ENCODE assay signal across 1 cellular context in genomic region chr1:110677016-110677415, GRCh38.
TF ChIP-seq lines count a peak whose summit lies in the region.

No MANE protein-coding gene starts in this region.

TF ChIP-seq in HEK293, 187 proteins besides CTCF, POLR2A, EP300 and RAD21:
- TF ChIP-seq PRDM6 (tag by site-specific recombination; IDR thresholded peaks at IDR 0.05) (no peak), ZNF626 (tag by site-specific recombination; IDR thresholded peaks at IDR 0.05) (no peak), GLIS2 (tag by site-specific recombination; IDR thresholded peaks at IDR 0.05) (no peak), ZNF18 (tag by site-specific recombination; IDR thresholded peaks at IDR 0.05) (no peak), ZNF549 (tag by site-specific recombination; IDR thresholded peaks at IDR 0.05) (no peak), ZIC2 (tag by site-specific recombination; IDR thresholded peaks at IDR 0.05) (peak; percentile 29), ZNF10 (tag by site-specific recombination; IDR thresholded peaks at IDR 0.05) (no peak), ZNF221 (tag by site-specific recombination; IDR thresholded peaks at IDR 0.05; ENCODE audit: borderline replicate concordance) (no peak), ZNF654 (tag by site-specific recombination; IDR thresholded peaks at IDR 0.05; ENCODE audit: low read depth) (no peak), OSR2 (tag by site-specific recombination; IDR thresholded peaks at IDR 0.05) (0 out of 2 replicates have a peak, but pooled peaks have one; percentile 36), IKZF3 (tag by site-specific recombination; IDR thresholded peaks at IDR 0.05) (no peak), ZNF548 (tag by site-specific recombination; IDR thresholded peaks at IDR 0.05) (no peak), ZFP69B (tag by site-specific recombination; IDR thresholded peaks at IDR 0.05) (no peak), ZNF747 (tag by site-specific recombination; IDR thresholded peaks at IDR 0.05) (no peak), ZNF473 (tag by site-specific recombination; IDR thresholded peaks at IDR 0.05) (no peak), SP7 (tag by site-specific recombination; IDR thresholded peaks at IDR 0.05) (no peak), ZNF660 (tag by site-specific recombination; IDR thresholded peaks at IDR 0.05) (0 out of 2 replicates have a peak, but pooled peaks have one; percentile 11), ZNF239 (tag by site-specific recombination; IDR thresholded peaks at IDR 0.05) (no peak), ZSCAN16 (tag by site-specific recombination; IDR thresholded peaks at IDR 0.05) (0 out of 2 replicates have a peak, but pooled peaks have one; percentile 14), ZNF48 (tag by site-specific recombination; IDR thresholded peaks at IDR 0.05) (no peak), ZNF768 (tag by site-specific recombination; IDR thresholded peaks at IDR 0.05) (peak; percentile 76; the same call in 1 of the 2 replicates), ZSCAN18 (tag by site-specific recombination; IDR thresholded peaks at IDR 0.05) (no peak), REPIN1 (tag by site-specific recombination; IDR thresholded peaks at IDR 0.05; ENCODE audit: low read depth) (no peak), ZNF501 (tag by site-specific recombination; IDR thresholded peaks at IDR 0.05) (no peak)
